ENCODE assay signal across 22 cellular contexts in the genomic region with DNA sequence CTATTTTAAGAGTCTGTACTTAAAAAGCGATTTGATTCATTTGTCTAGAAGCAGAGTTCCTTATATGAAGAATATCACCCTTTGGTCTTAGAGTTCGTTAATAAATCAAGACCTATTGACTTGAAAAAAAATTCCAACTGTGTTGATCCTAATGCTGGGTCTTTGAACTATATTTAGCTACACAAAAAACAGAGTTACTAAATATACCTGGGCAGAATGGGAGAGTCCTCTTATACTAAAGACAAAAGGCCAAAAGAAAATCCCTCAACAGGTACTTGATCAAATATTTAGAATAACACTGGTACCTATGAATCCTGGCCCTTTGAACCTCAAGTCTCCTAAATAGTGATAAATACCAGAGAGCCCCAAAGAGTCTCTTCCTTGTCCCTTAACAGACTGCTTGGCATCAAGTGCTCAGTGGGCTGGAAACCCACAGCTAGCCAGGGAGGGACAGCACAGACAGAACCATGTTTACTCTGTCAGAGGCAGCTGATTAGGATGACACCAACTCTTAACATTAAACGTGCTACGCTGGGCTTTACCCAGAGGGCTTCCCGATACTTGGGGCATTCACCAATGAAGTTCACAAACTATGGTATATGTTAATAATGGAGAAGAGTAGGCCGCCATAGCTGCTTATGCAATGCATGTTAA.
A peak's percentile ranks its signal among the peaks of the same experiment; 100 is the strongest.
DNase-seq lines count a peak whose midpoint lies in the region; ATAC-seq and TF ChIP-seq lines count a peak whose summit lies in the region.
"Had no signal": no experiment of that assay in that cellular context is flagged by ENCODE, and none has a peak within 500 bp of the region (broad histone marks: within the 10 kb centered on the region; RNA-seq: fewer than 3 reads in every experiment).

No MANE protein-coding gene starts in this region.

- DNase-seq in NCI-H748 (lab: John Stamatoyannopoulos, UW; ENCODE audit: unreplicated experiment) (peak; percentile 15), NCI-H748 treated with DMSO at 0.1 percent for 48 hours (lab: John Stamatoyannopoulos, UW) (no peak), heart left ventricle (no peak), kidney tubule cell (ENCODE audit: low spot score) (peak; percentile 34), retina (peak; percentile 45), NCI-H2029 treated with DMSO at 0.1 percent for 48 hours (lab: John Stamatoyannopoulos, UW) (no peak), SKM-1 treated with dmso at 0.1 percent for 144 hours (lab: John Stamatoyannopoulos, UW; ENCODE audit: unreplicated experiment) (no peak)
- no peak for DNase-seq in activated T-cell treated with anti-CD3 and anti-CD28 coated beads, Interleukin-2, amount 50 U/mL, for 1 hour
- DNase-seq: ACHN; CD4-positive, alpha-beta T cell; COR-L47; GOT3; HCEC 1CT; KG1; NCI-H1105; NCI-H1694; NCI-H2081 treated with DMSO at 0.1 percent for 48 hours; NCI-H446; NCI-H526; SJCRH30 had no signal

- 54 to 63% (median 58%) methylated on average over 6 of the region's 6 CpGs for WGBS in heart left ventricle, 4 donors

- no peak overlapping the region for H3K4me3 ChIP-seq in heart left ventricle
- H3K4me3 ChIP-seq: BLaER1, SJCRH30 had no signal

- no peak for TF ChIP-seq POLR2A in heart left ventricle (IDR thresholded peaks at IDR 0.05)

- H3K36me3 ChIP-seq in heart left ventricle, result no peaks in the 10 kb centered on the region
- H3K36me3 ChIP-seq: BLaER1, SJCRH30 had no signal

- no peaks in the 10 kb centered on the region for H3K27me3 ChIP-seq in heart left ventricle
- H3K27me3 ChIP-seq: BLaER1, SJCRH30 had no signal

- TF ChIP-seq CTCF in heart left ventricle (IDR thresholded peaks at IDR 0.05), result no peak

- ATAC-seq in heart left ventricle, result peak; percentile 44 to 87 (median 64)

- H3K4me1 ChIP-seq in heart left ventricle, result peaks cover 0 to 35% (median 4%) of the 10 kb centered on the region in 12 donors
- H3K4me1 ChIP-seq: BLaER1 had no signal

- intact Hi-C loops in heart left ventricle (cut with DNase I), result loop anchor here in 1 of 10 donors (10.0 kb wide), 1 partner anchor 94 kb away; a partner anchor contains a TSS

- peak overlapping the region in 8 of 12 donors; percentile 6 to 43 (median 14) for H3K27ac ChIP-seq in heart left ventricle
- H3K27ac ChIP-seq: 22Rv1, BLaER1, SJCRH30 had no signal

- no peaks in the 10 kb centered on the region for H3K9me3 ChIP-seq in heart left ventricle
- H3K9me3 ChIP-seq: BLaER1, SJCRH30 had no signal

Comparison
In these comparisons a context has a peak if more than half of its experiments do, and no peak if none do; other contexts are left out.
1. DNase-seq: peak in NCI-H748 (single experiment), kidney tubule cell (single experiment) and retina (single experiment); none in NCI-H748 treated with DMSO at 0.1 percent for 48 hours (single experiment), heart left ventricle (0 of 5), activated T-cell treated with anti-CD3 and anti-CD28 coated beads, Interleukin-2, amount 50 U/mL, for 1 hour (single experiment), NCI-H2029 treated with DMSO at 0.1 percent for 48 hours (single experiment) and SKM-1 treated with dmso at 0.1 percent for 144 hours (single experiment).